Comparison of ENCODE assay signal across 5 cellular contexts in genomic region chr11:1440496-1440895, GRCh38.
"Had no signal": no experiment of that assay in that cellular context is flagged by ENCODE, and none has a peak within 500 bp of the region (broad histone marks: within the 10 kb centered on the region; RNA-seq: fewer than 3 reads in every experiment).

No MANE protein-coding gene starts in this region.

- DNase-seq: H9, HCEC 1CT, IMR-90, KBM-7 had no signal

- ATAC-seq: GM23338 had no signal
